ENCODE assay signal across 21 cellular contexts in the genomic region with DNA sequence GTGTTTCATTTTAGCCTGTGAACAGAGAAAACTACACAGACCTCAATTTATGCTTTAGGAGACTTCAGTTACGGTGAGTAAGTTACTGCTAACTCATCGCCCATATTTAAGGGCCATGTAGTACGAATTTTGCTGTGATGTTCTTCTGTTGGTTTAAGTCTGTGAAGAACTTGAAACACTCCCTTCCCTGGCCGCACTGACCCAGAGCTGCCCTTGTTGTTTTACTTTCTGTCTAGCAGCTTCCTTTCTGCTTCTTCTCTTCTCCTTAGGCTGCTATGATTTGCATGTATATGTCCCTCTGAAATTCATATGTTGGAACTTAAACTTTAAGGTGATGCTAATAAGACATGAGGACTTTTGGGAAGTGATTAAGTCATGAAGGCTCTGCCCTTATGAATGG.
"Had no signal": no experiment of that assay in that cellular context is flagged by ENCODE, and none has a peak within 500 bp of the region (broad histone marks: within the 10 kb centered on the region; RNA-seq: fewer than 3 reads in every experiment).

No MANE protein-coding gene starts in this region.

- H3K36me3 ChIP-seq: colonic mucosa, esophagus squamous epithelium, neural progenitor cell, prostate gland, suprapubic skin, thyroid gland had no signal

- H3K9ac ChIP-seq: neural progenitor cell, parathyroid adenoma had no signal

- H2AFZ ChIP-seq: neural progenitor cell, parathyroid adenoma had no signal

- H3K27me3 Mint-ChIP-seq: type B pancreatic cell had no signal

- H3K4me1 Mint-ChIP-seq: naive thymus-derived CD8-positive, alpha-beta T cell; neural progenitor cell had no signal

- H3K9me3 ChIP-seq: colonic mucosa, esophagus squamous epithelium, mucosa of descending colon, prostate gland, suprapubic skin, thyroid gland had no signal

- H3K4me3 ChIP-seq: colonic mucosa, esophagus squamous epithelium, mucosa of descending colon, neural progenitor cell, prostate gland, suprapubic skin, thyroid gland had no signal

- H3K4me1 ChIP-seq: colonic mucosa, esophagus squamous epithelium, neural progenitor cell, parathyroid adenoma, prostate gland, suprapubic skin, thyroid gland had no signal

- ATAC-seq: left lobe of liver; mucosa of descending colon; naive thymus-derived CD8-positive, alpha-beta T cell; sciatic nerve had no signal

- DNase-seq: cerebellar nuclear complex; colonic mucosa; dermis blood vessel endothelial cell; esophagus squamous epithelium; hippocampal formation; kidney glomerular epithelial cell; mammary epithelial cell; mucosa of descending colon; naive thymus-derived CD8-positive, alpha-beta T cell; occipital lobe; stimulated activated CD4-positive, alpha-beta T cell treated with anti-CD3 and anti-CD28 coated beads, Interleukin-2, amount 100 ng/mL, for 24 hours; stimulated activated CD4-positive, alpha-beta T cell treated with anti-CD3 and anti-CD28 coated beads, Interleukin-4, amount 100 ng/mL, for 4 hours; stimulated activated naive CD4-positive, alpha-beta T cell treated with Interleukin-2 at 50 U/mL for 16 hours; thyroid gland had no signal

- H3K27me3 ChIP-seq: colonic mucosa, neural progenitor cell, suprapubic skin, thyroid gland had no signal

- H3K27ac Mint-ChIP-seq: naive thymus-derived CD8-positive, alpha-beta T cell; neural progenitor cell; type B pancreatic cell had no signal

- H3K27ac ChIP-seq: colonic mucosa, esophagus squamous epithelium, neural progenitor cell, parathyroid adenoma, prostate gland, suprapubic skin, thyroid gland had no signal

- H3K79me2 ChIP-seq: parathyroid adenoma had no signal

- H3K4me3 Mint-ChIP-seq: naive thymus-derived CD8-positive, alpha-beta T cell; neural progenitor cell; type B pancreatic cell had no signal

- H3K9me3 Mint-ChIP-seq: naive thymus-derived CD8-positive, alpha-beta T cell; neural progenitor cell; type B pancreatic cell had no signal

- H3K4me2 ChIP-seq: neural progenitor cell had no signal
